Comparison of ENCODE assay signal across 10 cellular contexts in genomic region chr1:6286266-6286665, GRCh38. TPM values are rescaled to one million over a fixed set of nuclear protein-coding genes. Genes with fewer than 3 reads are reported as not detected.
"Had no signal": no experiment of that assay in that cellular context is flagged by ENCODE, and none has a peak within 500 bp of the region (broad histone marks: within the 10 kb centered on the region; RNA-seq: fewer than 3 reads in every experiment).

No MANE protein-coding gene starts in this region.

- H3K4me3 ChIP-seq: K562 had no signal

- H3K27ac ChIP-seq: HL-60, KMS-11 had no signal

- H3K4me2 ChIP-seq: KMS-11 had no signal

- H3K9me3 Mint-ChIP-seq: IgD-negative memory B cell had no signal

- H3K27me3 Mint-ChIP-seq: IgD-negative memory B cell had no signal

- ATAC-seq: HepG2, K562 had no signal

- DNase-seq: IMR-90, KBM-7, KG1 had no signal

- H3K27ac Mint-ChIP-seq: IgD-negative memory B cell had no signal

- H3K4me3 Mint-ChIP-seq: IgD-negative memory B cell had no signal

- H3K36me3 Mint-ChIP-seq: IgD-negative memory B cell had no signal

- H3K9ac ChIP-seq: KMS-11 had no signal

RNA-seq across cellular contexts. Expression of gene HES3, which starts 42.3 kb away (rescaled TPM):
- total RNA-seq: HepG2, HT-29, HT1080, IMR-90, K562 had no signal
- polyA plus RNA-seq: HepG2, IgD-negative memory B cell, IMR-90, K562 had no signal
